ENCODE assay signal across 1 cellular context in the genomic region with DNA sequence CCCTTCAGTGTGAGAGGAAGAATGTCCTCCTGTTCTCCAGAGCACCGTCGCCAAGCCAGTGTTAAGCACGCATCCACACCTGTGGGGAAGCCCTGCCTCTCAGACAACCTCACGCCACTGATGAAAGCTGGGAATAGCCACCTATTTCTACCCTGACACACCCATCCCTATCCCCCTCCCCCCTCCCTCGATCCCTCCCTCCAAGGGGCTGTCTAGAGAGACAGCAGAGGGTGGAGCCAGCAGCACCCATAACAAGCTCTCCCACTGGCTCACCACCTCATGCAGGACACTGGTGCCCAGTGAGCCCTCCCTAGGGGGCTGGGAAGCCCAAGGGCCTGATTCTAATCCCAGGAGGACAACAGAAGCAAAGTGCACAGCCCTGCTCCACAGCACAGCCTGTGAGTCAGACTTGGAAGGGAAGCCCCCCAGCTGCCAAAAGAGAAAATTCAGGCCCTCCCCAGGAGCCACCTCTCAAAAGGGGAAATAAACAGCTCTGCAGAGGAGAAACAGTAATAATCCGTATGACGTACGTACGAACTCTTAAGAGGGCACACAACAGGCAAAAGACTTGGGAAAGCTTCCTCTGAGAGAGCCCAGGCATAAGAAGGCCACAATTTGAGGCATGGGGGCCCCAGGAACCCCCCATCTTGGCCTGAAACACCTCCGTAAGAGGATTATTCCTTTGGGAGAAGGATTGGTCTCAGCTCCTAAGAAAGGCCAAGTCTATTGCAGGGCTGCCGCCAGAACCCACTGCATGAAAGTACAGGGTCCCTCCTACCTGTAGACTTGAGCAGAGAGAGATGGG.
TF ChIP-seq lines count a peak whose summit lies in the region.

No MANE protein-coding gene starts in this region.

TF ChIP-seq in GM12878, 131 proteins besides CTCF, POLR2A, EP300 and RAD21:
- TF ChIP-seq ZZZ3 (IDR thresholded peaks at IDR 0.05; ENCODE audit: control insufficient read depth, insufficient read length, low read depth) (no peak), MEF2B (IDR thresholded peaks at IDR 0.05; ENCODE audit: partially characterized antibody, poor library complexity, severe bottlenecking) (peak; percentile 17)
